1 cellular context compared by ENCODE assay signal in genomic region chr18:24840640-24841039, GRCh38.
TF ChIP-seq lines count a peak whose summit lies in the region.

No MANE protein-coding gene starts in this region.

TF ChIP-seq in HEK293, 187 proteins besides CTCF, POLR2A, EP300 and RAD21 (continued from another document):
- TF ChIP-seq ZNF433 (tag by site-specific recombination; IDR thresholded peaks at IDR 0.05; ENCODE audit: low read depth): no peak
- TF ChIP-seq ZNF488 (tag by site-specific recombination; IDR thresholded peaks at IDR 0.05): no peak
- peak; percentile 85 for TF ChIP-seq ZSCAN4 (tag by site-specific recombination; IDR thresholded peaks at IDR 0.05)
- TF ChIP-seq KLF17 (tag by site-specific recombination; IDR thresholded peaks at IDR 0.05): no peak
- no peak for TF ChIP-seq ZNF19 (tag by site-specific recombination; IDR thresholded peaks at IDR 0.05; ENCODE audit: low read depth)
- TF ChIP-seq ZFHX2 (tag by site-specific recombination; conservative IDR thresholded peaks at IDR 0.05): no peak
- no peak for TF ChIP-seq ZNF561 (tag by site-specific recombination; IDR thresholded peaks at IDR 0.05; ENCODE audit: borderline replicate concordance)
- no peak for TF ChIP-seq REST (tag by site-specific recombination; IDR thresholded peaks at IDR 0.05)
- TF ChIP-seq HOXC10 (CRISPR knock-in tag; IDR thresholded peaks at IDR 0.05): no peak
- no peak for TF ChIP-seq AEBP2 (tag by site-specific recombination; IDR thresholded peaks at IDR 0.05; ENCODE audit: borderline replicate concordance)
- TF ChIP-seq OVOL3 (tag by site-specific recombination; IDR thresholded peaks at IDR 0.05): no peak
- no peak for TF ChIP-seq MEIS1 (CRISPR knock-in tag; IDR thresholded peaks at IDR 0.05; ENCODE audit: borderline replicate concordance)
- TF ChIP-seq ZEB2 (tag by site-specific recombination; IDR thresholded peaks at IDR 0.05): no peak
- no peak for TF ChIP-seq ZNF596 (tag by site-specific recombination; IDR thresholded peaks at IDR 0.05)
- TF ChIP-seq ZNF23 (tag by site-specific recombination; IDR thresholded peaks at IDR 0.05; ENCODE audit: borderline replicate concordance): no peak
- TF ChIP-seq ZNF114 (tag by site-specific recombination; IDR thresholded peaks at IDR 0.05): 0 out of 2 replicates have a peak, but pooled peaks have one; percentile 52
- no peak for TF ChIP-seq ZNF423 (tag by site-specific recombination; IDR thresholded peaks at IDR 0.05)
- no peak for TF ChIP-seq ZNF558 (tag by site-specific recombination; IDR thresholded peaks at IDR 0.05)
- TF ChIP-seq ZNF624 (tag by site-specific recombination; IDR thresholded peaks at IDR 0.05): no peak
- peak; percentile 87; the same call in 1 of the 2 replicates for TF ChIP-seq ZNF155 (tag by site-specific recombination; IDR thresholded peaks at IDR 0.05)
- no peak for TF ChIP-seq ZNF747 (tag by site-specific recombination; IDR thresholded peaks at IDR 0.05)
- TF ChIP-seq ZSCAN5A (tag by site-specific recombination; IDR thresholded peaks at IDR 0.05): no peak
- no peak for TF ChIP-seq EGR2 (tag by site-specific recombination; IDR thresholded peaks at IDR 0.05; ENCODE audit: low read depth)
- no peak for TF ChIP-seq TSHZ1 (tag by site-specific recombination; IDR thresholded peaks at IDR 0.05; ENCODE audit: borderline replicate concordance)
